Comparison of ENCODE assay signal across 12 cellular contexts in the genomic region with DNA sequence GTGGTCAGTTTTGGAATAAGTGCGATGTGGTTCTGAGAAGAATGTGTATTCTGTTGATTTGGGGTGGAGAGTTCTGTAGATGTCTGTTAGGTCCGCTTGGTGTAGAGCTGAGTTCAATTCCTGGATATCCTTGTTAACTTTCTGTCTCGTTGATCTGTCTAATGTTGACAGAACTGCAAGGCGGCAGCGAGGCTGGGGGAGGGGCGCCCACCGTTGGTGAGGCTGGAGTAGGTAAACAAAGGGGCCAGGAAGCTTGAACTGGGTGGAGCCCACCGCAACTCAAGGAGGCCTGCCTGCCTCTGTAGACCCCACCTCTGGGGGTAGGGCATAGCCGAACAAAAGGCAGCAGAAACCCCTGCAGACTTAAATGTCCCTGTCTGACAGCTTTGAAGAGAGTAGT. TPM values are rescaled to one million over a fixed set of nuclear protein-coding genes. Genes with fewer than 3 reads are reported as not detected.
DNase-seq lines count a peak whose midpoint lies in the region; ATAC-seq, FAIRE-seq and TF ChIP-seq lines count a peak whose summit lies in the region.
"Not testable (repeated sequence)": the region's sequence is repeated elsewhere in the genome, so short reads cannot be mapped to it uniquely, and the experiment has no call there.
"Had no signal": no experiment of that assay in that cellular context is flagged by ENCODE, and none has a peak within 500 bp of the region (broad histone marks: within the 10 kb centered on the region; RNA-seq: fewer than 3 reads in every experiment).

No MANE protein-coding gene starts in this region.

- not testable (repeated sequence) for H3K79me2 ChIP-seq in GM23338 (replicated peaks; ENCODE audit: insufficient read depth); HepG2 (ENCODE audit: insufficient read depth, low read length); neural progenitor cell (ENCODE audit: low read depth)

- not testable (repeated sequence) for H3K4me1 ChIP-seq in GM23338 (ENCODE audit: insufficient read depth); HepG2 (ENCODE audit: insufficient read depth, low read length); neural progenitor cell; upper lobe of right lung

- not testable (repeated sequence) for H3K4me1 Mint-ChIP-seq in GM23338; activated naive CD8-positive, alpha-beta T cell (ENCODE audit: low read depth); endothelial cell (ENCODE audit: unreplicated experiment); neural progenitor cell
- peaks cover 15% of the 10 kb centered on the region for H3K4me1 Mint-ChIP-seq in WTC11

- intact Hi-C loops in HepG2 (cut with micrococcal nuclease; ENCODE audit: unreplicated experiment); upper lobe of right lung (cut with DNase I): not testable (repeated sequence)

- H3K4me2 ChIP-seq in GM23338 (peak overlapping the region; percentile 51; the same call in 1 of the 2 replicates), HepG2 (ENCODE audit: low read depth, low read length) (0 out of 2 replicates have a peak overlapping the region, but pooled peaks have one; percentile 18)
- not testable (repeated sequence) for H3K4me2 ChIP-seq in neural progenitor cell

- in situ Hi-C loops in HepG2 (cut with HindIII; ENCODE audit: extremely low pct_ligation_motif_present, low pct_unique_long_range_greater_than_20kb), result not testable (repeated sequence)

- DNase-seq in GM23338 (ENCODE audit: low spot score) (peak; percentile 20), NCI-H748 (lab: John Stamatoyannopoulos, UW; ENCODE audit: unreplicated experiment) (peak; percentile 71), WTC11 (ENCODE audit: low spot score) (peak; percentile 56), upper lobe of right lung (peak; percentile 43)
- not testable (repeated sequence) for DNase-seq in endothelial cell (ENCODE audit: low spot score); HepG2 (ENCODE audit: low spot score); neural progenitor cell (ENCODE audit: low spot score)

- not testable (repeated sequence) for TF ChIP-seq RAD21 in HepG2 (CRISPR knock-in tag; IDR thresholded peaks at IDR 0.05)

- not testable (repeated sequence) for H3K4me3 ChIP-seq in GM23338; HepG2 (replicated peaks in 1 of 3; ENCODE audit: insufficient read depth in 1 of 3, low read depth in 2 of 3, low read length in 3 of 3); neural progenitor cell; upper lobe of right lung

- H4K20me1 ChIP-seq in GM23338 (replicated peaks; ENCODE audit: insufficient read depth); HepG2 (ENCODE audit: insufficient read depth, low read length); neural progenitor cell (ENCODE audit: low read depth): not testable (repeated sequence)

- H3K36me3 ChIP-seq in GM23338 (ENCODE audit: insufficient read depth); HepG2 (replicated peaks in 1 of 2; ENCODE audit: control insufficient read depth in 1 of 2, insufficient read depth in 2 of 2, low read length in 2 of 2); neural progenitor cell; upper lobe of right lung: not testable (repeated sequence)

- TF ChIP-seq POLR2A in HepG2 (IDR thresholded peaks at IDR 0.05; ENCODE audit: insufficient read depth in 1 of 2, low read depth in 2 of 2, low read length in 2 of 2), result not testable (repeated sequence)

- CTCF ChIA-PET in WTC11 (lab: Charles Lee); HepG2 (lab: Yijun Ruan, JAX; ENCODE audit: low intra/inter-chr PET ratio, low total read pairs): not testable (repeated sequence)

- WGBS in HepG2 (ENCODE audit: low lambda C conversion rate), result under 1% methylated on average over 8 of the region's 9 CpGs

- H3K36me3 Mint-ChIP-seq in GM23338 (ENCODE audit: low read depth) (peaks cover 35% of the 10 kb centered on the region), WTC11 (peaks cover 12% of the 10 kb centered on the region)
- H3K36me3 Mint-ChIP-seq in activated naive CD8-positive, alpha-beta T cell; endothelial cell (ENCODE audit: low read depth, unreplicated experiment); neural progenitor cell: not testable (repeated sequence)

- not testable (repeated sequence) for H3K27ac ChIP-seq in GM23338 (ENCODE audit: low read depth); HepG2 (ENCODE audit: extremely low read length, insufficient read depth, low read length); neural progenitor cell; upper lobe of right lung

- not testable (repeated sequence) for H3K27me3 ChIP-seq in GM23338 (ENCODE audit: insufficient read depth); HepG2 (ENCODE audit: control insufficient read depth in 1 of 2, insufficient read depth in 2 of 2, low read length in 2 of 2); neural progenitor cell; upper lobe of right lung

- peak overlapping the region; percentile 83 for H2AFZ ChIP-seq in GM23338
- H2AFZ ChIP-seq in HepG2 (ENCODE audit: low read length), result not testable (repeated sequence)
- H2AFZ ChIP-seq in neural progenitor cell (replicated peaks), result peak overlapping the region; percentile 57

- peaks cover 50% of the 10 kb centered on the region for H3K9me3 Mint-ChIP-seq in GM23338
- H3K9me3 Mint-ChIP-seq in WTC11, result peaks cover 35% of the 10 kb centered on the region
- H3K9me3 Mint-ChIP-seq in activated naive CD8-positive, alpha-beta T cell (ENCODE audit: low read depth), result peaks cover 11% of the 10 kb centered on the region
- H3K9me3 Mint-ChIP-seq in endothelial cell (ENCODE audit: unreplicated experiment), result not testable (repeated sequence)
- H3K9me3 Mint-ChIP-seq in neural progenitor cell, result peaks cover 23% of the 10 kb centered on the region

- not testable (repeated sequence) for H3K9ac ChIP-seq in HepG2 (ENCODE audit: insufficient read depth, low read depth, low read length); neural progenitor cell

- H3K9me2 ChIP-seq in GM23338 (ENCODE audit: insufficient read depth), result not testable (repeated sequence)

- not testable (repeated sequence) for FAIRE-seq in HepG2 (lab: Jason Lieb, UNC)

- not testable (repeated sequence) for H3K9me3 ChIP-seq in HepG2 (ENCODE audit: low read length); neural progenitor cell (ENCODE audit: low read depth); upper lobe of right lung

- TF ChIP-seq CTCF in GM23338 (conservative IDR thresholded peaks at IDR 0.05; ENCODE audit: low read depth in 2 of 2); WTC11 (IDR thresholded peaks at IDR 0.05); endothelial cell (IDR thresholded peaks at IDR 0.05; ENCODE audit: unreplicated experiment); HepG2 (CRISPR knock-in tag; IDR thresholded peaks at IDR 0.05); neural progenitor cell (IDR thresholded peaks at IDR 0.05); upper lobe of right lung (IDR thresholded peaks at IDR 0.05): not testable (repeated sequence)

- ATAC-seq in GM23338, HepG2, upper lobe of right lung: not testable (repeated sequence)
- ATAC-seq in WTC11, result peak; percentile 57

- POLR2A ChIA-PET in WTC11 (lab: Charles Lee); HepG2 (lab: Yijun Ruan, JAX): not testable (repeated sequence)

- TF ChIP-seq EP300 in HepG2 (IDR thresholded peaks at IDR 0.05; ENCODE audit: low read depth in 2 of 2, low read length in 2 of 2); HepG2 (CRISPR knock-in tag; IDR thresholded peaks at IDR 0.05; ENCODE audit: borderline replicate concordance): not testable (repeated sequence)

- H3K4me3 Mint-ChIP-seq in GM23338, neural progenitor cell: not testable (repeated sequence)
- H3K4me3 Mint-ChIP-seq in WTC11 (peak overlapping the region; percentile 51), endothelial cell (ENCODE audit: unreplicated experiment) (peak overlapping the region; percentile 13)
- peak overlapping the region; percentile 36 for H3K4me3 Mint-ChIP-seq in activated naive CD8-positive, alpha-beta T cell

- not testable (repeated sequence) for H3K27ac Mint-ChIP-seq in GM23338; activated naive CD8-positive, alpha-beta T cell; endothelial cell (ENCODE audit: unreplicated experiment)
- H3K27ac Mint-ChIP-seq in WTC11 (peak overlapping the region; percentile 19), neural progenitor cell (peak overlapping the region; percentile 50)

- not testable (repeated sequence) for H3F3A ChIP-seq in GM23338 (replicated peaks; ENCODE audit: low read depth); neural progenitor cell (ENCODE audit: low read depth)

- H3K27me3 Mint-ChIP-seq in GM23338 (ENCODE audit: insufficient read depth, low read depth, poor library complexity); activated naive CD8-positive, alpha-beta T cell; endothelial cell (ENCODE audit: unreplicated experiment); neural progenitor cell (ENCODE audit: insufficient read depth, low read depth): not testable (repeated sequence)
- H3K27me3 Mint-ChIP-seq in WTC11 (ENCODE audit: low read depth), result peaks cover 11% of the 10 kb centered on the region; the same call in 1 of the 2 replicates

- not testable (repeated sequence) for BruUV-seq in HepG2 (replicated peaks; lab: Mats Ljungman, UMichigan)

RNA-seq across cellular contexts. Expression of a gene that starts 22.3 kb away (rescaled TPM):
- 28.3 and 45.1 TPM in 2 replicates for total RNA-seq in GM23338 (2014; rRNA removed; shearing (Covaris generic))
- polyA plus RNA-seq in GM23338 (2016; fragmentation: Nextera tagmentation; extraction: Ambion mirVana) (3.7 and 4.5 TPM in 2 replicates), HepG2 (2011; rRNA removed) (not detected in 2 replicates)
- total RNA-seq in WTC11 (2021) (17.9 to 24.5 TPM (median 20.8 TPM) in 3 replicates), endothelial cell (ENCODE audit: unreplicated experiment) (5.6 TPM), HepG2 (2016; rRNA removed; fragmentation: Illumina TruSeq; extraction: Trizol) (not detected in 2 replicates), neural progenitor cell (ENCODE audit: low replicate concordance) (1.3 and 2.2 TPM in 2 replicates), upper lobe of right lung (0.26 TPM)
- not detected in 2 replicates for total RNA-seq in HepG2 (2016; cell fraction: cytosol; rRNA removed; fragmentation: Illumina TruSeq; extraction: Trizol; ENCODE audit: low read depth)
- not detected in 2 replicates for total RNA-seq in HepG2 (2016; cell fraction: insoluble cytoplasmic fraction; rRNA removed; fragmentation: Illumina TruSeq; extraction: Trizol)
- total RNA-seq in HepG2 (2016; cell fraction: membrane; rRNA removed; fragmentation: Illumina TruSeq; extraction: Trizol), result not detected in 2 replicates
- not detected in 2 replicates for total RNA-seq in HepG2 (2016; cell fraction: nucleus; rRNA removed; fragmentation: Illumina TruSeq; extraction: Trizol)
- polyA plus RNA-seq in HepG2 (2011; cell fraction: cytosol; rRNA removed), result not detected in 2 replicates
- polyA plus RNA-seq in HepG2 (2011; cell fraction: nucleus; rRNA removed), result not detected in 2 replicates
- polyA plus RNA-seq in HepG2 (2012), result not detected in 2 replicates
- polyA plus RNA-seq in HepG2 (2016; cell fraction: cytosol; fragmentation: Illumina TruSeq; extraction: Trizol; ENCODE audit: low read depth), result not detected in 2 replicates
- not detected in 2 replicates for polyA plus RNA-seq in HepG2 (2016; cell fraction: insoluble cytoplasmic fraction; fragmentation: Illumina TruSeq; extraction: Trizol; ENCODE audit: low read depth)
- not detected in 2 replicates for polyA plus RNA-seq in HepG2 (2016; cell fraction: membrane; fragmentation: Illumina TruSeq; extraction: Trizol; ENCODE audit: low read depth)
- not detected in 2 replicates for polyA plus RNA-seq in HepG2 (2016; cell fraction: nucleus; fragmentation: Illumina TruSeq; extraction: Trizol; ENCODE audit: insufficient read depth, low read depth)
- polyA minus RNA-seq in HepG2 (2011; rRNA and poly(A)+ RNA removed; ENCODE audit: low replicate concordance), result not detected in 2 replicates
- polyA minus RNA-seq in HepG2 (2011; cell fraction: cytosol; rRNA and poly(A)+ RNA removed), result not detected in 2 replicates
- not detected in 2 replicates for polyA minus RNA-seq in HepG2 (2011; cell fraction: nucleus; rRNA and poly(A)+ RNA removed)
- total RNA-seq: CD4-positive, alpha-beta memory T cell; GM23248; HFFc6 had no signal
- polyA plus RNA-seq: BJ; CD4-positive, alpha-beta memory T cell; GM23248 had no signal
